1 cellular context compared by ENCODE assay signal in genomic region chr1:185917646-185918045, GRCh38.
A peak's percentile ranks its signal among the peaks of the same experiment; 100 is the strongest.
TF ChIP-seq lines count a peak whose summit lies in the region.

No MANE protein-coding gene starts in this region.

TF ChIP-seq in K562, 482 proteins besides CTCF, POLR2A, EP300 and RAD21 (continued from another document):
- TF ChIP-seq, protein P1, sequence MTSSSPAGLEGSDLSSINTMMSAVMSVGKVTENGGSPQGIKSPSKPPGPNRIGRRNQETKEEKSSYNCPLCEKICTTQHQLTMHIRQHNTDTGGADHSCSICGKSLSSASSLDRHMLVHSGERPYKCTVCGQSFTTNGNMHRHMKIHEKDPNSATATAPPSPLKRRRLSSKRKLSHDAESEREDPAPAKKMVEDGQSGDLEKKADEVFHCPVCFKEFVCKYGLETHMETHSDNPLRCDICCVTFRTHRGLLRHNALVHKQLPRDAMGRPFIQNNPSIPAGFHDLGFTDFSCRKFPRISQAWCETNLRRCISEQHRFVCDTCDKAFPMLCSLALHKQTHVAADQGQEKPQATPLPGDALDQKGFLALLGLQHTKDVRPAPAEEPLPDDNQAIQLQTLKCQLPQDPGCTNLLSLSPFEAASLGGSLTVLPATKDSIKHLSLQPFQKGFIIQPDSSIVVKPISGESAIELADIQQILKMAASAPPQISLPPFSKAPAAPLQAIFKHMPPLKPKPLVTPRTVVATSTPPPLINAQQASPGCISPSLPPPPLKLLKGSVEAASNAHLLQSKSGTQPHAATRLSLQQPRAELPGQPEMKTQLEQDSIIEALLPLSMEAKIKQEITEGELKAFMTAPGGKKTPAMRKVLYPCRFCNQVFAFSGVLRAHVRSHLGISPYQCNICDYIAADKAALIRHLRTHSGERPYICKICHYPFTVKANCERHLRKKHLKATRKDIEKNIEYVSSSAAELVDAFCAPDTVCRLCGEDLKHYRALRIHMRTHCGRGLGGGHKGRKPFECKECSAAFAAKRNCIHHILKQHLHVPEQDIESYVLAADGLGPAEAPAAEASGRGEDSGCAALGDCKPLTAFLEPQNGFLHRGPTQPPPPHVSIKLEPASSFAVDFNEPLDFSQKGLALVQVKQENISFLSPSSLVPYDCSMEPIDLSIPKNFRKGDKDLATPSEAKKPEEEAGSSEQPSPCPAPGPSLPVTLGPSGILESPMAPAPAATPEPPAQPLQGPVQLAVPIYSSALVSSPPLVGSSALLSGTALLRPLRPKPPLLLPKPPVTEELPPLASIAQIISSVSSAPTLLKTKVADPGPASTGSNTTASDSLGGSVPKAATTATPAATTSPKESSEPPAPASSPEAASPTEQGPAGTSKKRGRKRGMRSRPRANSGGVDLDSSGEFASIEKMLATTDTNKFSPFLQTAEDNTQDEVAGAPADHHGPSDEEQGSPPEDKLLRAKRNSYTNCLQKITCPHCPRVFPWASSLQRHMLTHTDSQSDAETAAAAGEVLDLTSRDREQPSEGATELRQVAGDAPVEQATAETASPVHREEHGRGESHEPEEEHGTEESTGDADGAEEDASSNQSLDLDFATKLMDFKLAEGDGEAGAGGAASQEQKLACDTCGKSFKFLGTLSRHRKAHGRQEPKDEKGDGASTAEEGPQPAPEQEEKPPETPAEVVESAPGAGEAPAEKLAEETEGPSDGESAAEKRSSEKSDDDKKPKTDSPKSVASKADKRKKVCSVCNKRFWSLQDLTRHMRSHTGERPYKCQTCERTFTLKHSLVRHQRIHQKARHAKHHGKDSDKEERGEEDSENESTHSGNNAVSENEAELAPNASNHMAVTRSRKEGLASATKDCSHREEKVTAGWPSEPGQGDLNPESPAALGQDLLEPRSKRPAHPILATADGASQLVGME (CRISPR knock-in tag; IDR thresholded peaks at IDR 0.05) = no peak
- TF ChIP-seq DMBX1 (CRISPR knock-in tag; IDR thresholded peaks at IDR 0.05; ENCODE audit: borderline replicate concordance) = 0 out of 2 replicates have a peak, but pooled peaks have one; percentile 30
- TF ChIP-seq ZNF140 (CRISPR knock-in tag; IDR thresholded peaks at IDR 0.05) = no peak
- no peak for TF ChIP-seq ZNF324 (CRISPR knock-in tag; IDR thresholded peaks at IDR 0.05)
- TF ChIP-seq, protein P2, sequence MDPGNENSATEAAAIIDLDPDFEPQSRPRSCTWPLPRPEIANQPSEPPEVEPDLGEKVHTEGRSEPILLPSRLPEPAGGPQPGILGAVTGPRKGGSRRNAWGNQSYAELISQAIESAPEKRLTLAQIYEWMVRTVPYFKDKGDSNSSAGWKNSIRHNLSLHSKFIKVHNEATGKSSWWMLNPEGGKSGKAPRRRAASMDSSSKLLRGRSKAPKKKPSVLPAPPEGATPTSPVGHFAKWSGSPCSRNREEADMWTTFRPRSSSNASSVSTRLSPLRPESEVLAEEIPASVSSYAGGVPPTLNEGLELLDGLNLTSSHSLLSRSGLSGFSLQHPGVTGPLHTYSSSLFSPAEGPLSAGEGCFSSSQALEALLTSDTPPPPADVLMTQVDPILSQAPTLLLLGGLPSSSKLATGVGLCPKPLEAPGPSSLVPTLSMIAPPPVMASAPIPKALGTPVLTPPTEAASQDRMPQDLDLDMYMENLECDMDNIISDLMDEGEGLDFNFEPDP (CRISPR knock-in tag; IDR thresholded peaks at IDR 0.05) = no peak
- peak; percentile 86 for TF ChIP-seq MIER1 (IDR thresholded peaks at IDR 0.05; ENCODE audit: low read depth)
- TF ChIP-seq TRIM28 (IDR thresholded peaks at IDR 0.05) = no peak
- TF ChIP-seq NEUROD1 (IDR thresholded peaks at IDR 0.05; ENCODE audit: borderline replicate concordance, low read depth, low read length, partially characterized antibody) = no peak
- no peak for TF ChIP-seq KLF13 (tag; IDR thresholded peaks at IDR 0.05; ENCODE audit: borderline replicate concordance, low read depth)
- no peak for TF ChIP-seq ZNF507 (tag; conservative IDR thresholded peaks at IDR 0.05)
- TF ChIP-seq, protein P3, sequence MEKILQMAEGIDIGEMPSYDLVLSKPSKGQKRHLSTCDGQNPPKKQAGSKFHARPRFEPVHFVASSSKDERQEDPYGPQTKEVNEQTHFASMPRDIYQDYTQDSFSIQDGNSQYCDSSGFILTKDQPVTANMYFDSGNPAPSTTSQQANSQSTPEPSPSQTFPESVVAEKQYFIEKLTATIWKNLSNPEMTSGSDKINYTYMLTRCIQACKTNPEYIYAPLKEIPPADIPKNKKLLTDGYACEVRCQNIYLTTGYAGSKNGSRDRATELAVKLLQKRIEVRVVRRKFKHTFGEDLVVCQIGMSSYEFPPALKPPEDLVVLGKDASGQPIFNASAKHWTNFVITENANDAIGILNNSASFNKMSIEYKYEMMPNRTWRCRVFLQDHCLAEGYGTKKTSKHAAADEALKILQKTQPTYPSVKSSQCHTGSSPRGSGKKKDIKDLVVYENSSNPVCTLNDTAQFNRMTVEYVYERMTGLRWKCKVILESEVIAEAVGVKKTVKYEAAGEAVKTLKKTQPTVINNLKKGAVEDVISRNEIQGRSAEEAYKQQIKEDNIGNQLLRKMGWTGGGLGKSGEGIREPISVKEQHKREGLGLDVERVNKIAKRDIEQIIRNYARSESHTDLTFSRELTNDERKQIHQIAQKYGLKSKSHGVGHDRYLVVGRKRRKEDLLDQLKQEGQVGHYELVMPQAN (IDR thresholded peaks at IDR 0.05; ENCODE audit: borderline replicate concordance) = no peak
- TF ChIP-seq HSF4 (CRISPR knock-in tag; IDR thresholded peaks at IDR 0.05; ENCODE audit: borderline replicate concordance) = no peak
- TF ChIP-seq, protein P4, sequence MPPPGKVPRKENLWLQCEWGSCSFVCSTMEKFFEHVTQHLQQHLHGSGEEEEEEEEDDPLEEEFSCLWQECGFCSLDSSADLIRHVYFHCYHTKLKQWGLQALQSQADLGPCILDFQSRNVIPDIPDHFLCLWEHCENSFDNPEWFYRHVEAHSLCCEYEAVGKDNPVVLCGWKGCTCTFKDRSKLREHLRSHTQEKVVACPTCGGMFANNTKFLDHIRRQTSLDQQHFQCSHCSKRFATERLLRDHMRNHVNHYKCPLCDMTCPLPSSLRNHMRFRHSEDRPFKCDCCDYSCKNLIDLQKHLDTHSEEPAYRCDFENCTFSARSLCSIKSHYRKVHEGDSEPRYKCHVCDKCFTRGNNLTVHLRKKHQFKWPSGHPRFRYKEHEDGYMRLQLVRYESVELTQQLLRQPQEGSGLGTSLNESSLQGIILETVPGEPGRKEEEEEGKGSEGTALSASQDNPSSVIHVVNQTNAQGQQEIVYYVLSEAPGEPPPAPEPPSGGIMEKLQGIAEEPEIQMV (tag; conservative IDR thresholded peaks at IDR 0.05; ENCODE audit: low read depth) = no peak
- TF ChIP-seq, protein P5, sequence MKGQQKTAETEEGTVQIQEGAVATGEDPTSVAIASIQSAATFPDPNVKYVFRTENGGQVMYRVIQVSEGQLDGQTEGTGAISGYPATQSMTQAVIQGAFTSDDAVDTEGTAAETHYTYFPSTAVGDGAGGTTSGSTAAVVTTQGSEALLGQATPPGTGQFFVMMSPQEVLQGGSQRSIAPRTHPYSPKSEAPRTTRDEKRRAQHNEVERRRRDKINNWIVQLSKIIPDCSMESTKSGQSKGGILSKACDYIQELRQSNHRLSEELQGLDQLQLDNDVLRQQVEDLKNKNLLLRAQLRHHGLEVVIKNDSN (CRISPR knock-in tag; IDR thresholded peaks at IDR 0.05) = no peak
- no peak for TF ChIP-seq RBM14 (IDR thresholded peaks at IDR 0.05; ENCODE audit: borderline replicate concordance, insufficient read depth, low read depth, low read length)
- TF ChIP-seq, protein P6, sequence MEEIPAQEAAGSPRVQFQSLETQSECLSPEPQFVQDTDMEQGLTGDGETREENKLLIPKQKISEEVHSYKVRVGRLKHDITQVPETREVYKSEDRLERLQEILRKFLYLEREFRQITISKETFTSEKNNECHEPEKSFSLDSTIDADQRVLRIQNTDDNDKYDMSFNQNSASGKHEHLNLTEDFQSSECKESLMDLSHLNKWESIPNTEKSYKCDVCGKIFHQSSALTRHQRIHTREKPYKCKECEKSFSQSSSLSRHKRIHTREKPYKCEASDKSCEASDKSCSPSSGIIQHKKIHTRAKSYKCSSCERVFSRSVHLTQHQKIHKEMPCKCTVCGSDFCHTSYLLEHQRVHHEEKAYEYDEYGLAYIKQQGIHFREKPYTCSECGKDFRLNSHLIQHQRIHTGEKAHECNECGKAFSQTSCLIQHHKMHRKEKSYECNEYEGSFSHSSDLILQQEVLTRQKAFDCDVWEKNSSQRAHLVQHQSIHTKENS (CRISPR knock-in tag; IDR thresholded peaks at IDR 0.05) = no peak
- no peak for TF ChIP-seq FOXK1 (CRISPR knock-in tag; IDR thresholded peaks at IDR 0.05; ENCODE audit: borderline replicate concordance)
- no peak for TF ChIP-seq HDAC8 (tag; IDR thresholded peaks at IDR 0.05)
- no peak for TF ChIP-seq CREB3L1 (IDR thresholded peaks at IDR 0.05; ENCODE audit: borderline replicate concordance, low read depth)
- no peak for TF ChIP-seq SNRNP70 (optimal IDR thresholded peaks at IDR 0.05; ENCODE audit: low read depth, low read length)
- TF ChIP-seq SMARCC2 (IDR thresholded peaks at IDR 0.05; ENCODE audit: low read depth) = no peak
- no peak for TF ChIP-seq VEZF1 (CRISPR knock-in tag; IDR thresholded peaks at IDR 0.05)
- TF ChIP-seq ZNF766 (CRISPR knock-in tag; conservative IDR thresholded peaks at IDR 0.05) = peak; percentile 48; the same call in 1 of the 2 replicates
- no peak for TF ChIP-seq RFX5 (IDR thresholded peaks at IDR 0.05; ENCODE audit: low read depth, low read length)
